29 cellular contexts compared by ENCODE assay signal in the genomic region with DNA sequence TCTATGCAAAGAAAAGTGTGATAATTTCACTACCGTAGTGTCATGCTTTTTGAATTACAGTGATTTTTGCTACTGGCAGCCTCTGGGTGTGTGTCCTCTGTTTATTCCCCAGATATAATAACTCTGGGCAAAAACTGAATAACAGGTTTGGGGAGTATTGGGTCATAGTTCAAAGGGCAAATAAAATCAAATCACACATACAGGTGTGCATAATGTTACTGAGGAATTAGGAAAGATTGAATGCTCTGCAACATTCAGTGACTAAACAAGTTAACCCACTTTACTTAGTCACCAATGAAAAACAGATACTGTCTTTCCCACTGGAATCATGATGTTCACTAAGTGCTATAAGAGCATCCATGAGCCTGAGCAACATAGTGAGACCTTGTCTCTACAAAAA.
DNase-seq lines count a peak whose midpoint lies in the region; ATAC-seq, FAIRE-seq and TF ChIP-seq lines count a peak whose summit lies in the region.
"Had no signal": no experiment of that assay in that cellular context is flagged by ENCODE, and none has a peak within 500 bp of the region (broad histone marks: within the 10 kb centered on the region; RNA-seq: fewer than 3 reads in every experiment).

No MANE protein-coding gene starts in this region.

- no peak overlapping the region for H2AFZ ChIP-seq in PC-9

- no peaks in the 10 kb centered on the region for H4K20me1 ChIP-seq in PC-9 (ENCODE audit: insufficient read depth)
- H4K20me1 ChIP-seq: BLaER1 had no signal

- no TSS peak for BruUV-seq in PC-9 (replicated peaks; lab: Mats Ljungman, UMichigan)

- no peak overlapping the region for H3K4me3 ChIP-seq in PC-9
- no peak overlapping the region for H3K4me3 ChIP-seq in epithelial cell of esophagus (ENCODE audit: low read length)
- no peak overlapping the region for H3K4me3 ChIP-seq in small intestine (ENCODE audit: low read depth in 1 of 2, low read length in 2 of 2)
- H3K4me3 ChIP-seq: BLaER1, GM12878 had no signal

- H3K36me3 ChIP-seq in PC-9 (ENCODE audit: low read depth) (no peaks in the 10 kb centered on the region), small intestine (ENCODE audit: control insufficient read depth in 2 of 2, insufficient read depth in 2 of 2, low read length in 2 of 2) (no peaks in the 10 kb centered on the region)
- H3K36me3 ChIP-seq: BE2C, BLaER1 had no signal

- no peak overlapping the region for H3K27ac Mint-ChIP-seq in T-helper 2 cell treated with Interferon-gamma antibody and Interleukin-4, amounts not matched to agents 5 μg/mL and 100 μg/mL, for 36 hours
- H3K27ac Mint-ChIP-seq: CD14-positive monocyte; CD4-positive, alpha-beta memory T cell; CD4-positive, CD25-positive, alpha-beta regulatory T cell; CD8-positive, alpha-beta memory T cell had no signal

- H3K4me3 Mint-ChIP-seq in T-helper 2 cell treated with Interferon-gamma antibody and Interleukin-4, amounts not matched to agents 5 μg/mL and 100 μg/mL, for 36 hours, result no peak overlapping the region
- H3K4me3 Mint-ChIP-seq: CD14-positive monocyte; CD4-positive, alpha-beta memory T cell; CD4-positive, CD25-positive, alpha-beta regulatory T cell; CD8-positive, alpha-beta memory T cell had no signal

- POLR2A ChIA-PET in PC-9 (lab: Charles Lee; ENCODE audit: unreplicated experiment), result no interaction called here

- no peaks in the 10 kb centered on the region for H3F3A ChIP-seq in PC-9 (ENCODE audit: insufficient read depth, low read depth)

- no peaks in the 10 kb centered on the region for H3K9me3 Mint-ChIP-seq in T-helper 2 cell treated with Interferon-gamma antibody and Interleukin-4, amounts not matched to agents 5 μg/mL and 100 μg/mL, for 36 hours
- H3K9me3 Mint-ChIP-seq: CD4-positive, alpha-beta memory T cell; CD4-positive, CD25-positive, alpha-beta regulatory T cell; CD8-positive, alpha-beta memory T cell had no signal

- CTCF ChIA-PET in PC-9 (lab: Charles Lee), result no interaction called here

- no peaks in the 10 kb centered on the region for H3K79me2 ChIP-seq in PC-9 (ENCODE audit: low read depth)

- intact Hi-C loops in PC-9 (cut with micrococcal nuclease; ENCODE audit: unreplicated experiment) (no loop called here), left colon (cut with DNase I, micrococcal nuclease) (no loop called here), Right ventricle myocardium inferior (cut with DNase I) (no loop called here)

- no peaks in the 10 kb centered on the region for H3K9me2 ChIP-seq in PC-9 (ENCODE audit: insufficient read depth)

- H3K4me2 ChIP-seq in PC-9, result 0 out of 2 replicates have a peak overlapping the region, but pooled peaks have one; percentile 32
- H3K4me2 ChIP-seq: BLaER1 had no signal

- DNase-seq in PC-9 (peak in 1 of 2 experiments; percentile 68), epithelial cell of esophagus (ENCODE audit: low read depth) (peak; percentile 45), left colon (no peak), small intestine (peak; percentile 6), Right ventricle myocardium inferior (ENCODE audit: missing footprints) (no peak)
- no peak for DNase-seq in T-helper 2 cell treated with Interferon-gamma antibody and Interleukin-4, amounts not matched to agents 5 μg/mL and 100 μg/mL, for 36 hours (ENCODE audit: low spot score)
- no peak for DNase-seq in activated naive CD4-positive, alpha-beta T cell (lab: John Stamatoyannopoulos, UW)
- DNase-seq: 8988T; ACHN; BE2C; C1 segment of cervical spinal cord; CD4-positive, alpha-beta memory T cell; CD4-positive, CD25-positive, alpha-beta regulatory T cell; CD8-positive, alpha-beta memory T cell; COR-L47; DMS 273 treated with DMSO at 0.1 percent for 48 hours; DMS153; DMS53; DMS79; DND-41; EL; GDM1 had no signal

- no peak for TF ChIP-seq CTCF in PC-9 (conservative IDR thresholded peaks at IDR 0.05)
- no peak for TF ChIP-seq CTCF in epithelial cell of esophagus (IDR thresholded peaks at IDR 0.05; ENCODE audit: insufficient read depth, low read depth, low read length, missing control alignments)

- no peak overlapping the region for H3K27ac ChIP-seq in PC-9
- no peak overlapping the region for H3K27ac ChIP-seq in small intestine (ENCODE audit: low read depth in 1 of 2, low read length in 1 of 2)
- H3K27ac ChIP-seq: BLaER1 had no signal

- ATAC-seq in left colon (peak; percentile 48), HG03095 (IDR thresholded peaks at IDR 0.05; ENCODE audit: unreplicated experiment) (no peak), Right ventricle myocardium inferior (no peak)
- ATAC-seq: GM12878 had no signal

- no peaks in the 10 kb centered on the region for H3K9me3 ChIP-seq in PC-9 (ENCODE audit: insufficient read depth, low read depth)
- no peaks in the 10 kb centered on the region for H3K9me3 ChIP-seq in small intestine (ENCODE audit: control insufficient read depth, low read depth)
- H3K9me3 ChIP-seq: BE2C, BLaER1 had no signal

- H3K27me3 ChIP-seq in PC-9 (ENCODE audit: insufficient read depth, low read depth), result no peaks in the 10 kb centered on the region
- H3K27me3 ChIP-seq in small intestine (ENCODE audit: control insufficient read depth in 2 of 2, insufficient read depth in 2 of 2, low read length in 2 of 2), result no peaks in the 10 kb centered on the region
- H3K27me3 ChIP-seq: BE2C had no signal

- 27 to 76% (median 48%) methylated on average over 1 of the region's 1 CpG for WGBS in small intestine, 3 donors

- no peaks in the 10 kb centered on the region for H3K36me3 Mint-ChIP-seq in T-helper 2 cell treated with Interferon-gamma antibody and Interleukin-4, amounts not matched to agents 5 μg/mL and 100 μg/mL, for 36 hours (ENCODE audit: low read depth)
- H3K36me3 Mint-ChIP-seq: CD4-positive, alpha-beta memory T cell; CD4-positive, CD25-positive, alpha-beta regulatory T cell; CD8-positive, alpha-beta memory T cell had no signal

- H3K4me1 Mint-ChIP-seq in T-helper 2 cell treated with Interferon-gamma antibody and Interleukin-4, amounts not matched to agents 5 μg/mL and 100 μg/mL, for 36 hours (ENCODE audit: low read depth), result no peaks in the 10 kb centered on the region
- H3K4me1 Mint-ChIP-seq: CD4-positive, alpha-beta memory T cell; CD4-positive, CD25-positive, alpha-beta regulatory T cell; CD8-positive, alpha-beta memory T cell had no signal

- peaks cover 11% of the 10 kb centered on the region; the same call in 1 of the 2 replicates for H3K4me1 ChIP-seq in PC-9 (replicated peaks; ENCODE audit: insufficient read depth)
- H3K4me1 ChIP-seq in small intestine (ENCODE audit: control insufficient read depth in 2 of 2, insufficient read depth in 1 of 2, low read depth in 1 of 2, low read length in 1 of 2), result no peaks in the 10 kb centered on the region
- H3K4me1 ChIP-seq: BE2C, BLaER1 had no signal

- FAIRE-seq in small intestine (lab: Jason Lieb, UNC), result no peak
- FAIRE-seq: A204.1, GM12878, GM12892, GM18507 had no signal

- no peaks in the 10 kb centered on the region for H3K27me3 Mint-ChIP-seq in T-helper 2 cell treated with Interferon-gamma antibody and Interleukin-4, amounts not matched to agents 5 μg/mL and 100 μg/mL, for 36 hours (ENCODE audit: low read depth)
- H3K27me3 Mint-ChIP-seq: CD4-positive, alpha-beta memory T cell; CD4-positive, CD25-positive, alpha-beta regulatory T cell had no signal

Comparison
In these comparisons a context has a peak if more than half of its experiments do, and no peak if none do; other contexts are left out.
1. DNase-seq: peak in epithelial cell of esophagus (single experiment) and small intestine (single experiment); none in left colon (0 of 2), T-helper 2 cell treated with Interferon-gamma antibody and Interleukin-4, amounts not matched to agents 5 μg/mL and 100 μg/mL, for 36 hours (single experiment), Right ventricle myocardium inferior (single experiment) and activated naive CD4-positive, alpha-beta T cell (0 of 4).